16 cellular contexts compared by ENCODE assay signal in genomic region chr12:10293151-10293550, GRCh38. TPM values are rescaled to one million over a fixed set of nuclear protein-coding genes. Genes with fewer than 3 reads are reported as not detected.
DNase-seq lines count a peak whose midpoint lies in the region; ATAC-seq and TF ChIP-seq lines count a peak whose summit lies in the region.
"Had no signal": no experiment of that assay in that cellular context is flagged by ENCODE, and none has a peak within 500 bp of the region (broad histone marks: within the 10 kb centered on the region; RNA-seq: fewer than 3 reads in every experiment).

No MANE protein-coding gene starts in this region.

- no peak overlapping the region for H3K27ac ChIP-seq in heart right ventricle

- H3K4me1 Mint-ChIP-seq in activated CD8-positive, alpha-beta memory T cell treated with anti-CD3 and anti-CD28 coated beads, Interleukin-2, amount 10 ng/mL, durations not matched to agents 7 days and 5 days = peaks cover 77% of the 10 kb centered on the region
- peaks cover 18 to 29% (median 28%) of the 10 kb centered on the region in 3 donors for H3K4me1 Mint-ChIP-seq in T-cell
- H3K4me1 Mint-ChIP-seq in naive thymus-derived CD8-positive, alpha-beta T cell = peaks cover 11 to 58% (median 49%) of the 10 kb centered on the region in 4 donors
- H3K4me1 Mint-ChIP-seq: nephron progenitor cell had no signal

- no peaks in the 10 kb centered on the region for H3K36me3 ChIP-seq in heart right ventricle

- POLR2A ChIA-PET in T-cell (lab: Charles Lee) = interaction anchor here in 1 of 2 donors (0.7 kb wide), 1 partner anchor 848 kb away, joined by 3 read pairs; no protein-coding TSS in a partner anchor
- POLR2A ChIA-PET in naive thymus-derived CD8-positive, alpha-beta T cell (lab: Charles Lee) = interaction anchor here (0.6 kb wide), 1 partner anchor 9 kb away, joined by 3 read pairs; no protein-coding TSS in a partner anchor

- no peaks in the 10 kb centered on the region for H3K27me3 Mint-ChIP-seq in activated CD8-positive, alpha-beta memory T cell treated with anti-CD3 and anti-CD28 coated beads, Interleukin-2, amount 10 ng/mL, durations not matched to agents 7 days and 5 days
- H3K27me3 Mint-ChIP-seq in T-cell = no peaks in the 10 kb centered on the region
- no peaks in the 10 kb centered on the region for H3K27me3 Mint-ChIP-seq in naive thymus-derived CD8-positive, alpha-beta T cell
- H3K27me3 Mint-ChIP-seq: progenitor cell of endocrine pancreas had no signal

- WGBS in heart right ventricle, 2 donors = 80 to 98% methylated on average over 4 of the region's 4 CpGs

- intact Hi-C loops in heart right ventricle (cut with DNase I) = no loop called here

- no peak for TF ChIP-seq CTCF in heart right ventricle (IDR thresholded peaks at IDR 0.05)

- no peaks in the 10 kb centered on the region for H3K9me3 ChIP-seq in heart right ventricle

- DNase-seq in activated CD8-positive, alpha-beta memory T cell treated with anti-CD3 and anti-CD28 coated beads, Interleukin-2, amount 10 ng/mL, durations not matched to agents 7 days and 5 days = peak; percentile 56
- DNase-seq in activated CD8-positive, alpha-beta memory T cell treated with anti-CD3 and anti-CD28 coated beads, Interleukin-2, amount 50 U/mL, for 4 hours = no peak
- DNase-seq in T-cell (no peak), heart right ventricle (no peak), mucosa of gallbladder (ENCODE audit: low spot score) (no peak), NCI-H774 (lab: John Stamatoyannopoulos, UW) (no peak)
- no peak for DNase-seq in naive thymus-derived CD8-positive, alpha-beta T cell
- DNase-seq: effector memory CD4-positive, alpha-beta T cell; HFFc6; NCI-H1105 treated with DMSO at 0.1 percent for 48 hours; NCI-H2107; NCI-H524 treated with DMSO at 0.1 percent for 48 hours; nephron progenitor cell; Right ventricle myocardium superior had no signal

- H3K4me1 ChIP-seq in heart right ventricle = no peaks in the 10 kb centered on the region

- no peak overlapping the region for H3K4me3 ChIP-seq in heart right ventricle

- peaks cover 2% of the 10 kb centered on the region for H3K9me3 Mint-ChIP-seq in activated CD8-positive, alpha-beta memory T cell treated with anti-CD3 and anti-CD28 coated beads, Interleukin-2, amount 10 ng/mL, durations not matched to agents 7 days and 5 days (ENCODE audit: low read depth)
- no peaks in the 10 kb centered on the region for H3K9me3 Mint-ChIP-seq in T-cell
- no peaks in the 10 kb centered on the region for H3K9me3 Mint-ChIP-seq in naive thymus-derived CD8-positive, alpha-beta T cell
- H3K9me3 Mint-ChIP-seq: HFFc6 had no signal

- peak overlapping the region; percentile 55 for H3K4me3 Mint-ChIP-seq in activated CD8-positive, alpha-beta memory T cell treated with anti-CD3 and anti-CD28 coated beads, Interleukin-2, amount 10 ng/mL, durations not matched to agents 7 days and 5 days
- no peak overlapping the region for H3K4me3 Mint-ChIP-seq in T-cell
- H3K4me3 Mint-ChIP-seq in naive thymus-derived CD8-positive, alpha-beta T cell = peak overlapping the region in 5 of 10 donors; percentile 20 to 76 (median 50)
- H3K4me3 Mint-ChIP-seq: HFFc6, nephron progenitor cell had no signal

- H3K27me3 ChIP-seq in heart right ventricle = no peaks in the 10 kb centered on the region

- CTCF ChIA-PET in activated CD8-positive, alpha-beta memory T cell treated with anti-CD3 and anti-CD28 coated beads, Interleukin-2, amount 10 ng/mL, durations not matched to agents 7 days and 5 days (lab: Charles Lee) = interaction anchor here (1.0 to 1.8 kb wide), 5 partner anchors 12 to 73 kb away, joined by 3 to 12 read pairs (median 3); no protein-coding TSS in a partner anchor
- CTCF ChIA-PET in T-cell (lab: Charles Lee) = interaction anchor here in 1 of 2 donors (1.8 kb wide), 1 partner anchor 13 kb away, joined by 7 read pairs; no protein-coding TSS in a partner anchor

- peaks cover 35% of the 10 kb centered on the region for H3K36me3 Mint-ChIP-seq in activated CD8-positive, alpha-beta memory T cell treated with anti-CD3 and anti-CD28 coated beads, Interleukin-2, amount 10 ng/mL, durations not matched to agents 7 days and 5 days
- no peaks in the 10 kb centered on the region for H3K36me3 Mint-ChIP-seq in T-cell
- no peaks in the 10 kb centered on the region for H3K36me3 Mint-ChIP-seq in naive thymus-derived CD8-positive, alpha-beta T cell

- peak overlapping the region; percentile 95 for H3K27ac Mint-ChIP-seq in activated CD8-positive, alpha-beta memory T cell treated with anti-CD3 and anti-CD28 coated beads, Interleukin-2, amount 10 ng/mL, durations not matched to agents 7 days and 5 days
- peak overlapping the region; percentile 73 to 79 for H3K27ac Mint-ChIP-seq in T-cell
- peak overlapping the region; percentile 25 to 95 (median 64) for H3K27ac Mint-ChIP-seq in naive thymus-derived CD8-positive, alpha-beta T cell
- H3K27ac Mint-ChIP-seq: HFFc6, nephron progenitor cell, progenitor cell of endocrine pancreas had no signal

- ATAC-seq in activated CD8-positive, alpha-beta memory T cell treated with anti-CD3 and anti-CD28 coated beads, Interleukin-2, amount 10 ng/mL, durations not matched to agents 7 days and 5 days = peak; percentile 65
- ATAC-seq in GM21723 (IDR thresholded peaks at IDR 0.05; ENCODE audit: unreplicated experiment) (peak; percentile 67), T-cell (replicated peaks in 1 of 4) (no peak), heart right ventricle (no peak)
- no peak for ATAC-seq in naive thymus-derived CD8-positive, alpha-beta T cell

RNA-seq across cellular contexts. Expression of gene KLRD1, which starts 14.5 kb away (rescaled TPM):
- total RNA-seq in activated CD8-positive, alpha-beta memory T cell treated with anti-CD3 and anti-CD28 coated beads, Interleukin-2, amount 10 ng/mL, durations not matched to agents 7 days and 5 days = 10 to 100 TPM; 60.0 to 95.9 TPM
- total RNA-seq in T-cell (10 to 100 TPM in 4 of 5 donors, 1 to 10 TPM in 1; 9.7 to 29.9 (median 24.4) TPM), heart right ventricle (1 to 10 TPM in 8 of 10 donors, under 1 TPM in 2; 0.81 to 5.7 (median 1.2) TPM), mucosa of gallbladder (1.8 TPM)
- 1 to 10 TPM; 4.3 to 5.0 TPM for total RNA-seq in naive thymus-derived CD8-positive, alpha-beta T cell
- 100 to 1,000 TPM in 1 of 3 donors, 1 to 10 TPM in 2; 4.3 to 271 (median 7.6) TPM for polyA plus RNA-seq in naive thymus-derived CD8-positive, alpha-beta T cell
- under 1 TPM; 0.22 to 0.59 TPM for polyA plus RNA-seq in heart right ventricle

Comparison
In these comparisons a context has a peak if more than half of its experiments do, and no peak if none do; other contexts are left out.
1. ATAC-seq: peak in activated CD8-positive, alpha-beta memory T cell treated with anti-CD3 and anti-CD28 coated beads, Interleukin-2, amount 10 ng/mL, durations not matched to agents 7 days and 5 days (single experiment) and GM21723 (single experiment); none in T-cell (0 of 4), naive thymus-derived CD8-positive, alpha-beta T cell (0 of 2) and heart right ventricle (0 of 8).
2. Peak in every context shown above with its lines, with median percentiles within 50 percentile points of each other: H3K27ac Mint-ChIP-seq.